2 cellular contexts compared by ENCODE assay signal in the genomic region with DNA sequence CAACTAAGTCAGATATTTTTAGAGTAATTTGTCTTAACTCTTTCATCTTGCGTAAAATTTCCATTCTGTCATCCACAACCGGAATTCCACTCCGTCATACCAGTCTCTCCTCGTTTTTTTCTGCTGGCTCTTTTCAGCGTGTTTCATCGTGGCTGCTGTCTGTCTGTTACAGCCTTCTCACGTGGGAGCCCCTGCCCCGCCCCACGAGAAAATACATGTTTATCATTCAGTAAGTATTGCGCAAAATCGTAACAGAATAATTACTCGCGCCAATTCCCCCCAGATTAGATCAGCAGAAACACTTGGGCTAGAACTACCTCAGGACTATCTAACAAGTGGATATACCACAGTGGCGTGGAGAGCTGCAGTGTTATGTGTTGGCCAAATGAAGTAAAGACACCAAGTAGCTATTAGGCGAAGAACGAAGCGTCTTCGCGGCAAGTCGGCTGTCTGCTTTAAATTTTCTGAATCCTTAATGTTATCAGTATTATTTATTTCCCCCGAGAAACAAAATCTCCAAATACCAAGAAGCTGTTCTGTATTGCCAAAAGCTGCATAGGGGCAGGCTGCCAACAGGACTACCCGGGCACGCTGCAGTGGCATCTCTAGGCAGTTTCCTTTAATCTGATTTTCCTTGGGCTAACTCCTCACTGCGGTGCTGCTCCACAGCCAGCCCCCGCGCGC.
TF ChIP-seq lines count a peak whose summit lies in the region.

No MANE protein-coding gene starts in this region.

TF ChIP-seq in A549, 52 proteins besides CTCF, POLR2A, EP300 and RAD21 (continued from another document):
- peak; percentile 6; the same call in 1 of the 2 replicates for TF ChIP-seq BHLHE40 (IDR thresholded peaks at IDR 0.05; ENCODE audit: low read depth, low read length)

TF ChIP-seq in SK-N-SH, 30 proteins besides CTCF, POLR2A, EP300 and RAD21 (continued from another document):
- TF ChIP-seq, protein P1, sequence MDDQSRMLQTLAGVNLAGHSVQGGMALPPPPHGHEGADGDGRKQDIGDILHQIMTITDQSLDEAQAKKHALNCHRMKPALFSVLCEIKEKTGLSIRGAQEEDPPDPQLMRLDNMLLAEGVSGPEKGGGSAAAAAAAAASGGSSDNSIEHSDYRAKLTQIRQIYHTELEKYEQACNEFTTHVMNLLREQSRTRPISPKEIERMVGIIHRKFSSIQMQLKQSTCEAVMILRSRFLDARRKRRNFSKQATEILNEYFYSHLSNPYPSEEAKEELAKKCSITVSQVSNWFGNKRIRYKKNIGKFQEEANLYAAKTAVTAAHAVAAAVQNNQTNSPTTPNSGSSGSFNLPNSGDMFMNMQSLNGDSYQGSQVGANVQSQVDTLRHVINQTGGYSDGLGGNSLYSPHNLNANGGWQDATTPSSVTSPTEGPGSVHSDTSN (IDR thresholded peaks at IDR 0.05), result peak; percentile 45; the same call in 1 of the 2 replicates
